ENCODE assay signal across 35 cellular contexts in the genomic region with DNA sequence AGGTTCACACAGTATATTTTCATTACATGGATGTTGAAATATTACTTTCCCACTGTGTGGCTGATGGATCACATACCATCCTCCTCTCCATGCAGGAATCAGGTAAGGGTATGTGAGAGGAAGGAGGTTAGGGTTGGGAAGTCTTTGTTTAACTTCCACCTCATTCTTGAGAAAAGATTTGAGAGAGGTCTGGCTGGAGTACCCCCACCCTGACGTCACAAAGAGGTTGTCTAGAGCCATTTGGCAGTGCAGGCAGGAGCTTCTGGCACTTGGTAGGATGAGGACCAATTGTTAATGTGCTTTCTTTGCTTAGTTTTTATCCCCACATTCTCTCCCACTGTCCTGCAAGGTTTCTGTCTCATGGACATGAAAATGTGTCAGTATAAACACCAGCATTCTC.
DNase-seq lines count a peak whose midpoint lies in the region; ATAC-seq, FAIRE-seq and TF ChIP-seq lines count a peak whose summit lies in the region.
"Had no signal": no experiment of that assay in that cellular context is flagged by ENCODE, and none has a peak within 500 bp of the region (broad histone marks: within the 10 kb centered on the region; RNA-seq: fewer than 3 reads in every experiment).

No MANE protein-coding gene starts in this region.

- H3K27ac Mint-ChIP-seq in endodermal cell, result no peak overlapping the region
- H3K27ac Mint-ChIP-seq in MCF 10A (ENCODE audit: low read depth, unreplicated experiment), result no peak overlapping the region
- H3K27ac Mint-ChIP-seq: B cell; CD14-positive monocyte; CD4-positive, alpha-beta memory T cell; CD4-positive, alpha-beta T cell; CD4-positive, CD25-positive, alpha-beta regulatory T cell; CD8-positive, alpha-beta memory T cell; CD8-positive, alpha-beta T cell had no signal

- ATAC-seq in HepG2 (no peak), right lobe of liver (no peak), left lung (peak; percentile 56)
- ATAC-seq: A549; CD8-positive, alpha-beta T cell had no signal

- H3K9ac ChIP-seq in HepG2 (ENCODE audit: insufficient read depth, low read depth, low read length), result no peak overlapping the region
- no peak overlapping the region for H3K9ac ChIP-seq in endodermal cell (ENCODE audit: extremely low read depth, low read length, poor library complexity, severe bottlenecking)
- H3K9ac ChIP-seq: BLaER1; BLaER1 treated with 17β-estradiol and CSF1 and Interleukin-3, amounts not matched to agents 10 nM and 100 nM had no signal

- no peaks in the 10 kb centered on the region for H3K4me1 ChIP-seq in HepG2 (ENCODE audit: insufficient read depth, low read length)
- no peaks in the 10 kb centered on the region for H3K4me1 ChIP-seq in right lobe of liver
- no peaks in the 10 kb centered on the region for H3K4me1 ChIP-seq in endodermal cell (ENCODE audit: control insufficient read depth, insufficient read depth, low read length)
- H3K4me1 ChIP-seq in left lung, result no peaks in the 10 kb centered on the region
- H3K4me1 ChIP-seq: A549; BE2C; BLaER1; BLaER1 treated with 17β-estradiol and CSF1 and Interleukin-3, amounts not matched to agents 10 nM and 100 nM; Caco-2 had no signal

- H3K27me3 ChIP-seq in HepG2 (ENCODE audit: control insufficient read depth in 1 of 2, insufficient read depth in 2 of 2, low read length in 2 of 2) (no peaks in the 10 kb centered on the region; a peak in 1 of 5 replicates), right lobe of liver (no peaks in the 10 kb centered on the region), endodermal cell (ENCODE audit: control insufficient read depth, insufficient read depth, low read length, poor library complexity, severe bottlenecking) (no peaks in the 10 kb centered on the region), left lung (no peaks in the 10 kb centered on the region)
- H3K27me3 ChIP-seq: BE2C; BLaER1; BLaER1 treated with 17β-estradiol and CSF1 and Interleukin-3, amounts not matched to agents 10 nM and 100 nM had no signal

- H3K4me1 Mint-ChIP-seq in endodermal cell (peaks cover 9% of the 10 kb centered on the region), MCF 10A (ENCODE audit: insufficient read depth, unreplicated experiment) (no peaks in the 10 kb centered on the region)
- H3K4me1 Mint-ChIP-seq: B cell; CD14-positive monocyte; CD4-positive, alpha-beta memory T cell; CD8-positive, alpha-beta memory T cell had no signal

- POLR2A ChIA-PET in HepG2 (lab: Yijun Ruan, JAX), result no interaction called here
- POLR2A ChIA-PET in MCF 10A (lab: Yijun Ruan, JAX), result no interaction called here

- no peak for DNase-seq in HepG2 (ENCODE audit: low spot score)
- DNase-seq in right lobe of liver, result no peak
- no peak for DNase-seq in endodermal cell
- no peak for DNase-seq in left lung
- no peak for DNase-seq in MCF 10A (ENCODE audit: unreplicated experiment)
- no peak for DNase-seq in NCI-H774 (lab: John Stamatoyannopoulos, UW)
- DNase-seq: 8988T; ACHN; AML-193; BE2C; C1 segment of cervical spinal cord; Caco-2; Calu3; CD4-positive, alpha-beta memory T cell; CD4-positive, alpha-beta T cell; CD4-positive, CD25-positive, alpha-beta regulatory T cell; CD8-positive, alpha-beta memory T cell; CD8-positive, alpha-beta T cell; COR-L47; DMS 273 treated with DMSO at 0.1 percent for 48 hours; DMS153; DMS53; DMS79; DMS79 treated with DMSO at 0.1 percent for 48 hours; DND-41; EL had no signal

- TF ChIP-seq CTCF in HepG2 (CRISPR knock-in tag; IDR thresholded peaks at IDR 0.05) (no peak), right lobe of liver (IDR thresholded peaks at IDR 0.05) (no peak), endodermal cell (conservative IDR thresholded peaks at IDR 0.05) (no peak), left lung (IDR thresholded peaks at IDR 0.05) (no peak), MCF 10A (IDR thresholded peaks at IDR 0.05; ENCODE audit: unreplicated experiment) (no peak)

- TF ChIP-seq EP300 in HepG2 (IDR thresholded peaks at IDR 0.05; ENCODE audit: low read depth in 2 of 2, low read length in 2 of 2) (no peak), HepG2 (CRISPR knock-in tag; IDR thresholded peaks at IDR 0.05; ENCODE audit: borderline replicate concordance) (no peak)

- WGBS in HepG2 (ENCODE audit: low lambda C conversion rate), result 0% methylated on average over 1 of the region's 1 CpG
- 57% methylated on average over 1 of the region's 1 CpG for WGBS in right lobe of liver (ENCODE audit: insufficient coverage, low coverage, low lambda C conversion rate, missing lambda C conversion rate)
- 94% methylated on average over 1 of the region's 1 CpG; no CpG with 5 or more reads in 1 of the 2 experiments for WGBS in endodermal cell (ENCODE audit: insufficient coverage in 1 of 2, insufficient read length in 1 of 2), 2 experiments

- FAIRE-seq in HepG2 (lab: Jason Lieb, UNC), result no peak
- FAIRE-seq: A204.1, A549, D721Med had no signal

- H3K9me3 ChIP-seq in HepG2 (ENCODE audit: low read length) (peaks cover 83% of the 10 kb centered on the region), right lobe of liver (no peaks in the 10 kb centered on the region), endodermal cell (ENCODE audit: control insufficient read depth, low read length) (peaks cover 25% of the 10 kb centered on the region), left lung (peaks cover 0 to 25% of the 10 kb centered on the region in 2 donors)
- H3K9me3 ChIP-seq: A549, BE2C had no signal

- intact Hi-C loops in HepG2 (cut with micrococcal nuclease; ENCODE audit: unreplicated experiment) (no loop called here), right lobe of liver (cut with DNase I) (no loop called here), left lung (cut with DNase I) (no loop called here), MCF 10A (cut with micrococcal nuclease) (no loop called here)

- BruUV-seq in HepG2 (replicated peaks; lab: Mats Ljungman, UMichigan) (no TSS peak), MCF 10A (replicated peaks; lab: Mats Ljungman, UMichigan) (no TSS peak)

- no peaks in the 10 kb centered on the region for H3K27me3 Mint-ChIP-seq in endodermal cell (ENCODE audit: insufficient read depth)
- no peaks in the 10 kb centered on the region for H3K27me3 Mint-ChIP-seq in MCF 10A (ENCODE audit: insufficient read depth, unreplicated experiment)
- H3K27me3 Mint-ChIP-seq: B cell; CD4-positive, alpha-beta memory T cell; CD4-positive, alpha-beta T cell; CD4-positive, CD25-positive, alpha-beta regulatory T cell had no signal

- TF ChIP-seq POLR2A in HepG2 (IDR thresholded peaks at IDR 0.05; ENCODE audit: insufficient read depth in 1 of 2, low read depth in 2 of 2, low read length in 2 of 2) (no peak), right lobe of liver (IDR thresholded peaks at IDR 0.05) (no peak)

- CTCF ChIA-PET in HepG2 (lab: Yijun Ruan, JAX; ENCODE audit: low intra/inter-chr PET ratio, low total read pairs), result no interaction called here
- CTCF ChIA-PET in MCF 10A (lab: Yijun Ruan, JAX), result no interaction called here

- no peaks in the 10 kb centered on the region for H4K20me1 ChIP-seq in HepG2 (ENCODE audit: insufficient read depth, low read length)
- H4K20me1 ChIP-seq: BLaER1; BLaER1 treated with 17β-estradiol and CSF1 and Interleukin-3, amounts not matched to agents 10 nM and 100 nM had no signal

- H3K4me3 ChIP-seq in HepG2 (replicated peaks in 1 of 3; ENCODE audit: insufficient read depth in 1 of 3, low read depth in 2 of 3, low read length in 3 of 3) (no peak overlapping the region), right lobe of liver (no peak overlapping the region), endodermal cell (ENCODE audit: low read length) (peak overlapping the region; percentile 1), left lung (no peak overlapping the region)
- H3K4me3 ChIP-seq: A549; BLaER1; BLaER1 treated with 17β-estradiol and CSF1 and Interleukin-3, amounts not matched to agents 10 nM and 100 nM had no signal

- no peaks in the 10 kb centered on the region for H3K79me2 ChIP-seq in HepG2 (ENCODE audit: insufficient read depth, low read length)

- no peak for TF ChIP-seq RAD21 in HepG2 (CRISPR knock-in tag; IDR thresholded peaks at IDR 0.05)

- H3K36me3 ChIP-seq in HepG2 (replicated peaks in 1 of 2; ENCODE audit: control insufficient read depth in 1 of 2, insufficient read depth in 2 of 2, low read length in 2 of 2) (no peaks in the 10 kb centered on the region), right lobe of liver (no peaks in the 10 kb centered on the region), endodermal cell (ENCODE audit: control insufficient read depth, insufficient read depth, low read length) (peaks cover 79% of the 10 kb centered on the region), left lung (no peaks in the 10 kb centered on the region)
- H3K36me3 ChIP-seq: BE2C; BLaER1; BLaER1 treated with 17β-estradiol and CSF1 and Interleukin-3, amounts not matched to agents 10 nM and 100 nM had no signal

- H3K36me3 Mint-ChIP-seq in endodermal cell (ENCODE audit: low read depth) (peaks cover 55% of the 10 kb centered on the region), MCF 10A (ENCODE audit: insufficient read depth, unreplicated experiment) (no peaks in the 10 kb centered on the region)
- H3K36me3 Mint-ChIP-seq: CD14-positive monocyte; CD4-positive, alpha-beta memory T cell; CD4-positive, CD25-positive, alpha-beta regulatory T cell; CD8-positive, alpha-beta memory T cell; CD8-positive, alpha-beta T cell had no signal

- in situ Hi-C loops in HepG2 (cut with HindIII; ENCODE audit: extremely low pct_ligation_motif_present, low pct_unique_long_range_greater_than_20kb), result no loop called here

- H3K9me3 Mint-ChIP-seq in endodermal cell (peaks cover 29% of the 10 kb centered on the region), MCF 10A (ENCODE audit: unreplicated experiment) (peaks cover 25% of the 10 kb centered on the region)

- H3K27ac ChIP-seq in HepG2 (ENCODE audit: extremely low read length, insufficient read depth, low read length), result no peak overlapping the region
- no peak overlapping the region for H3K27ac ChIP-seq in right lobe of liver
- H3K27ac ChIP-seq in endodermal cell (ENCODE audit: low read depth, low read length), result no peak overlapping the region
- no peak overlapping the region for H3K27ac ChIP-seq in left lung
- H3K27ac ChIP-seq: 22Rv1; A549; BLaER1; BLaER1 treated with 17β-estradiol and CSF1 and Interleukin-3, amounts not matched to agents 10 nM and 100 nM; C4-2B had no signal

- H2AFZ ChIP-seq in HepG2 (ENCODE audit: low read length), result no peak overlapping the region

- H3K4me3 Mint-ChIP-seq in endodermal cell, result no peak overlapping the region
- no peak overlapping the region for H3K4me3 Mint-ChIP-seq in MCF 10A (ENCODE audit: unreplicated experiment)
- H3K4me3 Mint-ChIP-seq: B cell; CD14-positive monocyte; CD4-positive, alpha-beta memory T cell; CD4-positive, alpha-beta T cell; CD4-positive, CD25-positive, alpha-beta regulatory T cell; CD8-positive, alpha-beta memory T cell; CD8-positive, alpha-beta T cell had no signal

- H3K4me2 ChIP-seq in HepG2 (ENCODE audit: low read depth, low read length), result no peak overlapping the region
- H3K4me2 ChIP-seq: A549; BLaER1; BLaER1 treated with 17β-estradiol and CSF1 and Interleukin-3, amounts not matched to agents 10 nM and 100 nM had no signal

TF ChIP-seq in HepG2, 621 proteins besides CTCF, POLR2A, EP300 and RAD21:
- TF ChIP-seq CHD2 (IDR thresholded peaks at IDR 0.05; ENCODE audit: low read depth, low read length) (no peak), CREB1 (IDR thresholded peaks at IDR 0.05) (peak; percentile 61; the same call in 1 of the 2 replicates), CREB1 (CRISPR knock-in tag; IDR thresholded peaks at IDR 0.05) (no peak)
